ENCODE assay signal across 9 cellular contexts in the genomic region with DNA sequence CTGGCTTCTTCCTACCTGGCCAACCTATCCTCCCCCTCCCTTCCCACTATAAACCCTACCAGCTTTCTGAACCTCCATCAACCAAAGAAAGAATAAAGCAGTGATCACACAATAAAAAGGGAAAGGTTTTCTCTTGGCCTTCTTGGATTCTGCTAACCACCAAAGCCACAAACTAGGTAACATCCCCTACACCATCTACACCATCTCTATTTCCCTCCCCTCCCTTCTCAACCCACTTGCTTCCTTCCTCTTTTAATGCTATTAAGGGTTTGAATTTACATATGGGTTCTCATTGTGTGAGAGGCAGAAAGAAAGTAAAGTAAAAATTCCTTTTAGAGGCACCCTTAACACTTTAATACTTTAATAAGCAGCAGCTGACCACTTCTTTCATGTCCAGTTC. TPM values are rescaled to one million over a fixed set of nuclear protein-coding genes. Genes with fewer than 3 reads are reported as not detected.
DNase-seq lines count a peak whose midpoint lies in the region; ATAC-seq, FAIRE-seq and TF ChIP-seq lines count a peak whose summit lies in the region.
"Had no signal": no experiment of that assay in that cellular context is flagged by ENCODE, and none has a peak within 500 bp of the region (broad histone marks: within the 10 kb centered on the region; RNA-seq: fewer than 3 reads in every experiment).

No MANE protein-coding gene starts in this region.

- no peaks in the 10 kb centered on the region for H3K27me3 ChIP-seq in pancreas

- intact Hi-C loops in pancreas (cut with DNase I): no loop called here

- H3K36me3 ChIP-seq in pancreas: no peaks in the 10 kb centered on the region

- peak; percentile 57 for ATAC-seq in GM19043 (IDR thresholded peaks at IDR 0.05; ENCODE audit: low read depth, unreplicated experiment)
- peak; percentile 68 for ATAC-seq in HG02885 (IDR thresholded peaks at IDR 0.05; ENCODE audit: poor library complexity, unreplicated experiment)
- no peak for ATAC-seq in pancreas
- no peak for ATAC-seq in SK-N-SH treated with all-trans-retinoic acid at 6 μM for 48 hours

- no peaks in the 10 kb centered on the region for H3K9me3 ChIP-seq in pancreas

- no peak overlapping the region for H3K4me3 ChIP-seq in pancreas
- H3K4me3 ChIP-seq: coronary artery had no signal

- DNase-seq in RPMI8226 (peak; percentile 34), pons (ENCODE audit: low spot score) (peak; percentile 37), pancreas (no peak), kidney glomerular epithelial cell (lab: John Stamatoyannopoulos, UW) (no peak)

- peaks cover 0 to 6% (median 0%) of the 10 kb centered on the region in 3 donors for H3K4me1 ChIP-seq in pancreas
- H3K4me1 ChIP-seq: parathyroid adenoma had no signal

- no peak for TF ChIP-seq CTCF in pancreas (IDR thresholded peaks at IDR 0.05)

- no peak for FAIRE-seq in pancreas (lab: Jason Lieb, UNC)

- H3K27ac ChIP-seq in pancreas: no peak overlapping the region
- H3K27ac ChIP-seq: coronary artery, parathyroid adenoma had no signal

TF ChIP-seq in SK-N-SH treated with all-trans-retinoic acid at 6 μM for 48 hours, 23 proteins besides CTCF, POLR2A, EP300 and RAD21:
- TF ChIP-seq, protein P1, sequence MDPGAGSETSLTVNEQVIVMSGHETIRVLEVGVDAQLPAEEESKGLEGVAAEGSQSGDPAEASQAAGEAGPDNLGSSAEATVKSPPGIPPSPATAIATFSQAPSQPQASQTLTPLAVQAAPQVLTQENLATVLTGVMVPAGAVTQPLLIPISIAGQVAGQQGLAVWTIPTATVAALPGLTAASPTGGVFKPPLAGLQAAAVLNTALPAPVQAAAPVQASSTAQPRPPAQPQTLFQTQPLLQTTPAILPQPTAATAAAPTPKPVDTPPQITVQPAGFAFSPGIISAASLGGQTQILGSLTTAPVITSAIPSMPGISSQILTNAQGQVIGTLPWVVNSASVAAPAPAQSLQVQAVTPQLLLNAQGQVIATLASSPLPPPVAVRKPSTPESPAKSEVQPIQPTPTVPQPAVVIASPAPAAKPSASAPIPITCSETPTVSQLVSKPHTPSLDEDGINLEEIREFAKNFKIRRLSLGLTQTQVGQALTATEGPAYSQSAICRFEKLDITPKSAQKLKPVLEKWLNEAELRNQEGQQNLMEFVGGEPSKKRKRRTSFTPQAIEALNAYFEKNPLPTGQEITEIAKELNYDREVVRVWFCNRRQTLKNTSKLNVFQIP (CRISPR knock-in tag; IDR thresholded peaks at IDR 0.05; ENCODE audit: borderline replicate concordance, low read depth): no peak
- TF ChIP-seq ZNF70 (CRISPR knock-in tag; IDR thresholded peaks at IDR 0.05) (no peak), GLIS3 (CRISPR knock-in tag; IDR thresholded peaks at IDR 0.05) (no peak), ISL1 (CRISPR knock-in tag; IDR thresholded peaks at IDR 0.05) (no peak), PPARA (CRISPR knock-in tag; IDR thresholded peaks at IDR 0.05; ENCODE audit: borderline replicate concordance) (no peak), ZNF565 (CRISPR knock-in tag; conservative IDR thresholded peaks at IDR 0.05; ENCODE audit: low read depth) (no peak), TOX (CRISPR knock-in tag; IDR thresholded peaks at IDR 0.05; ENCODE audit: borderline replicate concordance) (no peak)
- TF ChIP-seq, protein P2, sequence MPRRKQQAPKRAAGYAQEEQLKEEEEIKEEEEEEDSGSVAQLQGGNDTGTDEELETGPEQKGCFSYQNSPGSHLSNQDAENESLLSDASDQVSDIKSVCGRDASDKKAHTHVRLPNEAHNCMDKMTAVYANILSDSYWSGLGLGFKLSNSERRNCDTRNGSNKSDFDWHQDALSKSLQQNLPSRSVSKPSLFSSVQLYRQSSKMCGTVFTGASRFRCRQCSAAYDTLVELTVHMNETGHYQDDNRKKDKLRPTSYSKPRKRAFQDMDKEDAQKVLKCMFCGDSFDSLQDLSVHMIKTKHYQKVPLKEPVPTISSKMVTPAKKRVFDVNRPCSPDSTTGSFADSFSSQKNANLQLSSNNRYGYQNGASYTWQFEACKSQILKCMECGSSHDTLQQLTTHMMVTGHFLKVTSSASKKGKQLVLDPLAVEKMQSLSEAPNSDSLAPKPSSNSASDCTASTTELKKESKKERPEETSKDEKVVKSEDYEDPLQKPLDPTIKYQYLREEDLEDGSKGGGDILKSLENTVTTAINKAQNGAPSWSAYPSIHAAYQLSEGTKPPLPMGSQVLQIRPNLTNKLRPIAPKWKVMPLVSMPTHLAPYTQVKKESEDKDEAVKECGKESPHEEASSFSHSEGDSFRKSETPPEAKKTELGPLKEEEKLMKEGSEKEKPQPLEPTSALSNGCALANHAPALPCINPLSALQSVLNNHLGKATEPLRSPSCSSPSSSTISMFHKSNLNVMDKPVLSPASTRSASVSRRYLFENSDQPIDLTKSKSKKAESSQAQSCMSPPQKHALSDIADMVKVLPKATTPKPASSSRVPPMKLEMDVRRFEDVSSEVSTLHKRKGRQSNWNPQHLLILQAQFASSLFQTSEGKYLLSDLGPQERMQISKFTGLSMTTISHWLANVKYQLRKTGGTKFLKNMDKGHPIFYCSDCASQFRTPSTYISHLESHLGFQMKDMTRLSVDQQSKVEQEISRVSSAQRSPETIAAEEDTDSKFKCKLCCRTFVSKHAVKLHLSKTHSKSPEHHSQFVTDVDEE (CRISPR knock-in tag; IDR thresholded peaks at IDR 0.05): no peak
- TF ChIP-seq, protein P3, sequence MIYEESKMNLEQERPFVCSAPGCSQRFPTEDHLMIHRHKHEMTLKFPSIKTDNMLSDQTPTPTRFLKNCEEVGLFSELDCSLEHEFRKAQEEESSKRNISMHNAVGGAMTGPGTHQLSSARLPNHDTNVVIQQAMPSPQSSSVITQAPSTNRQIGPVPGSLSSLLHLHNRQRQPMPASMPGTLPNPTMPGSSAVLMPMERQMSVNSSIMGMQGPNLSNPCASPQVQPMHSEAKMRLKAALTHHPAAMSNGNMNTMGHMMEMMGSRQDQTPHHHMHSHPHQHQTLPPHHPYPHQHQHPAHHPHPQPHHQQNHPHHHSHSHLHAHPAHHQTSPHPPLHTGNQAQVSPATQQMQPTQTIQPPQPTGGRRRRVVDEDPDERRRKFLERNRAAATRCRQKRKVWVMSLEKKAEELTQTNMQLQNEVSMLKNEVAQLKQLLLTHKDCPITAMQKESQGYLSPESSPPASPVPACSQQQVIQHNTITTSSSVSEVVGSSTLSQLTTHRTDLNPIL (CRISPR knock-in tag; IDR thresholded peaks at IDR 0.05; ENCODE audit: low read depth): no peak

RNA-seq across cellular contexts. Expression of a gene that starts 25.8 kb away (rescaled TPM):
- 10 to 100 TPM; 30.7 to 67.0 (median 36.1) TPM for total RNA-seq in pancreas
- 10 to 100 TPM; 37.5 to 48.3 TPM for polyA plus RNA-seq in pancreas

Comparison
In these comparisons a context has a peak if more than half of its experiments do, and no peak if none do; other contexts are left out.
1. ATAC-seq: peak in GM19043 (single experiment) and HG02885 (single experiment); none in pancreas (0 of 4) and SK-N-SH treated with all-trans-retinoic acid at 6 μM for 48 hours (single experiment).
2. DNase-seq: peak in RPMI8226 (single experiment) and pons (single experiment); none in pancreas (0 of 6) and kidney glomerular epithelial cell (single experiment).